ENCODE assay signal across 8 cellular contexts in genomic region chr9:128552744-128553221, GRCh38. TPM values are rescaled to one million over a fixed set of nuclear protein-coding genes. Genes with fewer than 3 reads are reported as not detected.
A peak's percentile ranks its signal among the peaks of the same experiment; 100 is the strongest.
DNase-seq lines count a peak whose midpoint lies in the region; ATAC-seq and TF ChIP-seq lines count a peak whose summit lies in the region.

No MANE protein-coding gene starts in this region.

- H3K9me2 ChIP-seq in GM23338 (ENCODE audit: insufficient read depth) (no peaks in the 10 kb centered on the region), MM.1S (replicated peaks; ENCODE audit: insufficient read depth, low read length) (no peaks in the 10 kb centered on the region), neural cell (ENCODE audit: insufficient read depth, low read length) (no peaks in the 10 kb centered on the region)

- peaks cover 10% of the 10 kb centered on the region for H3F3A ChIP-seq in GM23338 (replicated peaks; ENCODE audit: low read depth)
- peaks cover 12% of the 10 kb centered on the region; the same call in 1 of the 2 replicates for H3F3A ChIP-seq in MM.1S (ENCODE audit: insufficient read depth, low read length)
- H3F3A ChIP-seq in neural cell (ENCODE audit: insufficient read depth, low read length, poor library complexity, severe bottlenecking) = peaks cover 12% of the 10 kb centered on the region

- H3K4me2 ChIP-seq in GM23338 (peak overlapping the region; percentile 77), MM.1S (ENCODE audit: low read depth, low read length) (peak overlapping the region; percentile 74; the same call in 1 of the 2 replicates), neural cell (ENCODE audit: low read length) (peak overlapping the region; percentile 96)

- H3K27ac ChIP-seq in GM23338 (ENCODE audit: low read depth) (peak overlapping the region; percentile 53; the same call in 1 of the 2 replicates), MM.1S (ENCODE audit: low read length) (no peak overlapping the region), neural cell (ENCODE audit: low read length) (peak overlapping the region; percentile 92), thoracic aorta (peak overlapping the region; percentile 94 to 95)

- no peaks in the 10 kb centered on the region for H3K9me3 Mint-ChIP-seq in GM23338
- no peaks in the 10 kb centered on the region for H3K9me3 Mint-ChIP-seq in activated CD4-positive, alpha-beta memory T cell treated with anti-CD3 and anti-CD28 coated beads for 36 hours

- CTCF ChIA-PET in activated CD4-positive, alpha-beta memory T cell treated with anti-CD3 and anti-CD28 coated beads for 36 hours (lab: Charles Lee) = no interaction called here

- POLR2A ChIA-PET in activated CD4-positive, alpha-beta memory T cell treated with anti-CD3 and anti-CD28 coated beads for 36 hours (lab: Charles Lee) = interaction anchor here (0.6 to 2.6 kb wide), 14 partner anchors 9 to 329 kb away, joined by 3 to 8 read pairs (median 4); partner anchors contain the start of genes CERCAM, GLE1, GOLGA2 and KYAT1

- TF ChIP-seq RAD21 in neural cell (conservative IDR thresholded peaks at IDR 0.05) = no peak

- intact Hi-C loops in activated CD4-positive, alpha-beta memory T cell treated with anti-CD3 and anti-CD28 coated beads for 36 hours (cut with micrococcal nuclease) = loop anchor here (1.0 to 5.0 kb wide), 6 partner anchors 34 to 476 kb away; partner anchors contain the start of genes GLE1, KYAT1, LRRC8A and ODF2

- H3K4me1 ChIP-seq in GM23338 (ENCODE audit: insufficient read depth) (peaks cover 48% of the 10 kb centered on the region), MM.1S (ENCODE audit: low read length) (peaks cover 26% of the 10 kb centered on the region), thoracic aorta (ENCODE audit: control insufficient read depth in 1 of 2, low read depth in 2 of 2) (peaks cover 31 to 62% of the 10 kb centered on the region in 2 donors)

- no peak overlapping the region for H2AFZ ChIP-seq in GM23338
- H2AFZ ChIP-seq in MM.1S (ENCODE audit: low read length) = peak overlapping the region; percentile 18
- H2AFZ ChIP-seq in neural cell (ENCODE audit: low read depth, low read length) = peak overlapping the region; percentile 36

- H3K27ac Mint-ChIP-seq in GM23338 = no peak overlapping the region
- H3K27ac Mint-ChIP-seq in activated CD4-positive, alpha-beta memory T cell treated with anti-CD3 and anti-CD28 coated beads for 36 hours = no peak overlapping the region

- no peaks in the 10 kb centered on the region; the same call in 2 of the 3 replicates for H3K36me3 Mint-ChIP-seq in GM23338 (ENCODE audit: low read depth)
- H3K36me3 Mint-ChIP-seq in activated CD4-positive, alpha-beta memory T cell treated with anti-CD3 and anti-CD28 coated beads for 36 hours = peaks cover 2% of the 10 kb centered on the region

- no peak for TF ChIP-seq CTCF in GM23338 (conservative IDR thresholded peaks at IDR 0.05; ENCODE audit: low read depth in 2 of 2)
- TF ChIP-seq CTCF in MM.1S (IDR thresholded peaks at IDR 0.05; ENCODE audit: low read length) = no peak
- no peak for TF ChIP-seq CTCF in fibroblast of villous mesenchyme (IDR thresholded peaks at IDR 0.05; ENCODE audit: insufficient read depth, low read depth, low read length)
- no peak for TF ChIP-seq CTCF in neural cell (IDR thresholded peaks at IDR 0.05; ENCODE audit: poor library complexity, severe bottlenecking)
- TF ChIP-seq CTCF in thoracic aorta (IDR thresholded peaks at IDR 0.05) = no peak

- peak; percentile 1 for TF ChIP-seq EP300 in neural cell (conservative IDR thresholded peaks at IDR 0.05; ENCODE audit: poor library complexity, severe bottlenecking)

- no peak overlapping the region for H3K4me3 Mint-ChIP-seq in GM23338
- no peak overlapping the region for H3K4me3 Mint-ChIP-seq in activated CD4-positive, alpha-beta memory T cell treated with anti-CD3 and anti-CD28 coated beads for 36 hours

- H4K20me1 ChIP-seq in GM23338 (replicated peaks; ENCODE audit: insufficient read depth) (peaks cover 16% of the 10 kb centered on the region), MM.1S (ENCODE audit: insufficient read depth, low read length) (no peaks in the 10 kb centered on the region), neural cell (ENCODE audit: insufficient read depth) (peaks cover 14% of the 10 kb centered on the region)

- H3K79me2 ChIP-seq in GM23338 (replicated peaks; ENCODE audit: insufficient read depth) (peaks cover 49% of the 10 kb centered on the region), MM.1S (ENCODE audit: low read length) (peaks cover 50% of the 10 kb centered on the region), neural cell (replicated peaks; ENCODE audit: insufficient read depth, low read length) (peaks cover 53% of the 10 kb centered on the region)

- peaks cover 20% of the 10 kb centered on the region for H3K4me1 Mint-ChIP-seq in GM23338
- peaks cover 32% of the 10 kb centered on the region for H3K4me1 Mint-ChIP-seq in activated CD4-positive, alpha-beta memory T cell treated with anti-CD3 and anti-CD28 coated beads for 36 hours (ENCODE audit: low read depth)

- peak overlapping the region; percentile 74 for H3K9ac ChIP-seq in MM.1S (ENCODE audit: low read length)
- H3K9ac ChIP-seq in neural cell (ENCODE audit: low read length) = peak overlapping the region; percentile 98

- H3K9me3 ChIP-seq in MM.1S (replicated peaks; ENCODE audit: insufficient read depth, low read length) (no peaks in the 10 kb centered on the region), neural cell (ENCODE audit: low read length) (no peaks in the 10 kb centered on the region), thoracic aorta (no peaks in the 10 kb centered on the region)

- H3K4me3 ChIP-seq in GM23338 (peak overlapping the region; percentile 84), MM.1S (ENCODE audit: low read length) (peak overlapping the region; percentile 81), fibroblast of villous mesenchyme (ENCODE audit: low read depth, low read length) (peak overlapping the region; percentile 89), neural cell (ENCODE audit: low read length) (peak overlapping the region; percentile 98), thoracic aorta (peak overlapping the region; percentile 97)

- DNase-seq in NCI-H2029 (lab: John Stamatoyannopoulos, UW) (peak; percentile 57), NCI-H2029 treated with DMSO at 0.1 percent for 48 hours (lab: John Stamatoyannopoulos, UW) (no peak), GM23338 (ENCODE audit: low spot score) (peak; percentile 61), MM.1S (peak; percentile 31), fibroblast of villous mesenchyme (ENCODE audit: low read depth) (peak; percentile 32), thoracic aorta (ENCODE audit: low spot score) (no peak)
- DNase-seq in activated CD4-positive, alpha-beta memory T cell treated with anti-CD3 and anti-CD28 coated beads for 36 hours = peak; percentile 68

- H3K36me3 ChIP-seq in GM23338 (ENCODE audit: insufficient read depth) (no peaks in the 10 kb centered on the region; the same call in 1 of the 2 replicates), MM.1S (replicated peaks; ENCODE audit: insufficient read depth, low read length) (no peaks in the 10 kb centered on the region), neural cell (ENCODE audit: insufficient read depth, low read length) (no peaks in the 10 kb centered on the region), thoracic aorta (no peaks in the 10 kb centered on the region)

- H3K27me3 Mint-ChIP-seq in GM23338 (ENCODE audit: insufficient read depth, low read depth, poor library complexity) = peaks cover 3% of the 10 kb centered on the region
- no peaks in the 10 kb centered on the region for H3K27me3 Mint-ChIP-seq in activated CD4-positive, alpha-beta memory T cell treated with anti-CD3 and anti-CD28 coated beads for 36 hours

- peak; percentile 38 for ATAC-seq in GM23338
- ATAC-seq in thoracic aorta (ENCODE audit: insufficient number of reproducible peaks, low FRiP score, low read depth) = peak; percentile 4

- H3K27me3 ChIP-seq in GM23338 (ENCODE audit: insufficient read depth) (peaks cover 12% of the 10 kb centered on the region; the same call in 1 of the 2 replicates), MM.1S (replicated peaks; ENCODE audit: insufficient read depth, low read length) (no peaks in the 10 kb centered on the region), neural cell (ENCODE audit: insufficient read depth, low read depth, low read length) (no peaks in the 10 kb centered on the region), thoracic aorta (replicated peaks; ENCODE audit: insufficient read depth) (no peaks in the 10 kb centered on the region)

TF ChIP-seq in GM23338, 12 proteins besides CTCF, POLR2A, EP300 and RAD21:
- no peak for TF ChIP-seq POLR2AphosphoS5 (IDR thresholded peaks at IDR 0.05; ENCODE audit: low read depth)

TF ChIP-seq in neural cell, 6 proteins besides CTCF, POLR2A, EP300 and RAD21 (continues in another document):
- TF ChIP-seq POLR2AphosphoS5 (IDR thresholded peaks at IDR 0.05) = no peak
- TF ChIP-seq MXI1 (conservative IDR thresholded peaks at IDR 0.05; ENCODE audit: poor library complexity, severe bottlenecking) = peak; percentile 61

RNA-seq across cellular contexts. Expression of gene SPTAN1, which starts 0.4 kb away (rescaled TPM):
- total RNA-seq in GM23338 (2014; rRNA removed; shearing (Covaris generic)) = 160 and 195 TPM in 2 replicates
- polyA plus RNA-seq in GM23338 (2016; fragmentation: Nextera tagmentation; extraction: Ambion mirVana) = 98.3 and 108 TPM in 2 replicates
- total RNA-seq in activated CD4-positive, alpha-beta memory T cell treated with anti-CD3 and anti-CD28 coated beads for 36 hours = 100 to 1,000 TPM; 228 TPM
- total RNA-seq in fibroblast of villous mesenchyme = 477 and 501 TPM in 2 replicates
- 287 and 353 TPM in 2 replicates for polyA plus RNA-seq in neural cell
- polyA minus RNA-seq in neural cell = 653 and 675 TPM in 2 replicates
- 100 to 1,000 TPM; 324 to 348 TPM for total RNA-seq in thoracic aorta

RNA-seq across cellular contexts. Expression of gene GLE1, which starts 48.3 kb away (rescaled TPM):
- 19.6 and 22.1 TPM in 2 replicates for total RNA-seq in GM23338 (2014; rRNA removed; shearing (Covaris generic))
- polyA plus RNA-seq in GM23338 (2016; fragmentation: Nextera tagmentation; extraction: Ambion mirVana) = 7.3 and 7.4 TPM in 2 replicates
- 10 to 100 TPM; 55.6 to 57.0 TPM for total RNA-seq in activated CD4-positive, alpha-beta memory T cell treated with anti-CD3 and anti-CD28 coated beads for 36 hours
- 21.3 and 35.0 TPM in 2 replicates for total RNA-seq in fibroblast of villous mesenchyme
- polyA plus RNA-seq in neural cell = 29.6 and 33.2 TPM in 2 replicates
- 39.9 and 41.6 TPM in 2 replicates for polyA minus RNA-seq in neural cell
- total RNA-seq in thoracic aorta = 10 to 100 TPM; 15.6 to 21.7 TPM

Comparison
In these comparisons a context has a peak if more than half of its experiments do, and no peak if none do; other contexts are left out.
1. DNase-seq: peak in NCI-H2029 (single experiment), GM23338 (single experiment), MM.1S (single experiment), activated CD4-positive, alpha-beta memory T cell treated with anti-CD3 and anti-CD28 coated beads for 36 hours (single experiment) and fibroblast of villous mesenchyme (single experiment); none in NCI-H2029 treated with DMSO at 0.1 percent for 48 hours (single experiment) and thoracic aorta (single experiment).
2. Peak in every context shown above with its lines, with median percentiles within 50 percentile points of each other: H3K4me2 ChIP-seq and H3K4me3 ChIP-seq.